In genomic region chr10:104328636-104328915, GRCh38 we compare ENCODE assay signal across 1 cellular context.
TF ChIP-seq lines count a peak whose summit lies in the region.

No MANE protein-coding gene starts in this region.

TF ChIP-seq in HCT116, 20 proteins besides CTCF, POLR2A, EP300 and RAD21 (continued from another document):
- no peak for TF ChIP-seq REST (IDR thresholded peaks at IDR 0.05; ENCODE audit: low read depth)
TF ChIP-seq in HCT116: peak in this region for 0.
